In genomic region chr2:176123483-176123843, GRCh38 we compare ENCODE assay signal across 14 cellular contexts. TPM values are rescaled to one million over a fixed set of nuclear protein-coding genes. Genes with fewer than 3 reads are reported as not detected.
DNase-seq lines count a peak whose midpoint lies in the region; ATAC-seq and TF ChIP-seq lines count a peak whose summit lies in the region.
"Had no signal": no experiment of that assay in that cellular context is flagged by ENCODE, and none has a peak within 500 bp of the region (broad histone marks: within the 10 kb centered on the region; RNA-seq: fewer than 3 reads in every experiment).

No MANE protein-coding gene starts in this region.

- no peaks in the 10 kb centered on the region for H3K79me2 ChIP-seq in trophoblast cell (ENCODE audit: control insufficient read depth, insufficient read depth, low read length, poor library complexity)
- no peaks in the 10 kb centered on the region for H3K79me2 ChIP-seq in MM.1S (ENCODE audit: low read length)

- 9% methylated on average over 16 of the region's 16 CpGs for WGBS in esophagus, 2 donors
- no CpG with 5 or more reads among the region's 16 CpGs for WGBS in trophoblast cell (ENCODE audit: extremely low coverage, insufficient coverage, insufficient read length)

- H3K18ac ChIP-seq in trophoblast cell (ENCODE audit: low read length), result no peak overlapping the region

- H3K9ac ChIP-seq in trophoblast cell (ENCODE audit: low read length), result no peak overlapping the region
- no peak overlapping the region for H3K9ac ChIP-seq in MM.1S (ENCODE audit: low read length)

- H3K36me3 Mint-ChIP-seq in CD4-positive, CD25-positive, alpha-beta regulatory T cell, result peaks cover 3% of the 10 kb centered on the region
- no peaks in the 10 kb centered on the region for H3K36me3 Mint-ChIP-seq in activated CD4-positive, alpha-beta T cell treated with anti-CD3 and anti-CD28 coated beads for 36 hours (ENCODE audit: low read depth)

- H3K14ac ChIP-seq in trophoblast cell (ENCODE audit: low read length), result no peak overlapping the region

- no peak for DNase-seq in CD4-positive, CD25-positive, alpha-beta regulatory T cell
- DNase-seq in MG63 (no peak), trophoblast cell (no peak), AG08395 (ENCODE audit: low spot score) (no peak), MM.1S (no peak)
- DNase-seq in activated CD4-positive, alpha-beta T cell treated with anti-CD3 and anti-CD28 coated beads for 36 hours, result no peak
- DNase-seq: activated naive CD4-positive, alpha-beta T cell treated with anti-CD3 and anti-CD28 coated beads, Interleukin-2, amount 50 U/mL, for 16 hours; HFFc6; mammary epithelial cell; NCI-H187 had no signal

- H2BK12ac ChIP-seq in trophoblast cell (ENCODE audit: low read length), result no peak overlapping the region

- no peak for TF ChIP-seq CTCF in MM.1S (IDR thresholded peaks at IDR 0.05; ENCODE audit: low read length)

- no peak overlapping the region for H2BK5ac ChIP-seq in trophoblast cell (ENCODE audit: low read depth, low read length, poor library complexity)

- H3K27ac Mint-ChIP-seq in CD4-positive, CD25-positive, alpha-beta regulatory T cell, result no peak overlapping the region
- no peak overlapping the region for H3K27ac Mint-ChIP-seq in activated CD4-positive, alpha-beta T cell treated with anti-CD3 and anti-CD28 coated beads for 36 hours
- H3K27ac Mint-ChIP-seq: HFFc6 had no signal

- peaks cover 0 to 7% of the 10 kb centered on the region in 2 experiments for H3K9me3 ChIP-seq in CD4-positive, CD25-positive, alpha-beta regulatory T cell (ENCODE audit: control insufficient read depth in 2 of 2, low read length in 2 of 2)
- H3K9me3 ChIP-seq in MG63, result no peaks in the 10 kb centered on the region
- peaks cover 5 to 7% of the 10 kb centered on the region in 2 donors for H3K9me3 ChIP-seq in esophagus (ENCODE audit: control insufficient read depth in 2 of 2, insufficient read depth in 1 of 2, low read depth in 1 of 2, low read length in 1 of 2)
- H3K9me3 ChIP-seq in trophoblast cell (ENCODE audit: insufficient read depth, low read depth, low read length), result peaks cover 8% of the 10 kb centered on the region
- H3K9me3 ChIP-seq in MM.1S (replicated peaks; ENCODE audit: insufficient read depth, low read length), result no peaks in the 10 kb centered on the region

- no peaks in the 10 kb centered on the region for H3K9me2 ChIP-seq in MM.1S (replicated peaks; ENCODE audit: insufficient read depth, low read length)

- peaks cover 11 to 22% (median 17%) of the 10 kb centered on the region in 4 donors for H3K4me1 Mint-ChIP-seq in CD4-positive, CD25-positive, alpha-beta regulatory T cell
- H3K4me1 Mint-ChIP-seq in activated CD4-positive, alpha-beta T cell treated with anti-CD3 and anti-CD28 coated beads for 36 hours, result peaks cover 19% of the 10 kb centered on the region

- H3F3A ChIP-seq in MM.1S (ENCODE audit: insufficient read depth, low read length), result no peaks in the 10 kb centered on the region

- no peak overlapping the region for H3K27ac ChIP-seq in CD4-positive, CD25-positive, alpha-beta regulatory T cell (ENCODE audit: insufficient read depth, low read length, poor library complexity, severe bottlenecking)
- H3K27ac ChIP-seq in esophagus (ENCODE audit: low read depth in 2 of 2, low read length in 1 of 2) (no peak overlapping the region), trophoblast cell (ENCODE audit: low read depth, low read length) (no peak overlapping the region), MM.1S (ENCODE audit: low read length) (no peak overlapping the region)
- H3K27ac ChIP-seq: epithelial cell of prostate, VCaP had no signal

- peaks cover 80% of the 10 kb centered on the region for H3K27me3 Mint-ChIP-seq in CD4-positive, CD25-positive, alpha-beta regulatory T cell
- peaks cover 73% of the 10 kb centered on the region for H3K27me3 Mint-ChIP-seq in activated CD4-positive, alpha-beta T cell treated with anti-CD3 and anti-CD28 coated beads for 36 hours

- no peak overlapping the region for H4K8ac ChIP-seq in trophoblast cell (ENCODE audit: low read depth, low read length)

- H3K79me1 ChIP-seq in trophoblast cell (ENCODE audit: low read length), result no peaks in the 10 kb centered on the region

- peaks cover 63% of the 10 kb centered on the region for H3K27me3 ChIP-seq in CD4-positive, CD25-positive, alpha-beta regulatory T cell (ENCODE audit: control insufficient read depth, insufficient read depth, low read length)
- H3K27me3 ChIP-seq in MG63 (no peaks in the 10 kb centered on the region), esophagus (ENCODE audit: control insufficient read depth in 1 of 2, insufficient read depth in 2 of 2, low read length in 2 of 2) (peaks cover 11 to 59% of the 10 kb centered on the region in 2 donors), trophoblast cell (ENCODE audit: insufficient read depth, low read length) (peaks cover 77% of the 10 kb centered on the region), MM.1S (replicated peaks; ENCODE audit: insufficient read depth, low read length) (peaks cover 34% of the 10 kb centered on the region)

- intact Hi-C loops in activated CD4-positive, alpha-beta T cell treated with anti-CD3 and anti-CD28 coated beads for 36 hours (cut with DNase I, micrococcal nuclease), result loop anchor here (2.0 to 10.0 kb wide), 4 partner anchors 17 to 1789 kb away; partner anchors contain the start of genes EVX2 (in 2 of the 2), HOXD11 (in 1 of the 2) and SP9 (in 1 of the 2)

- peaks cover 11% of the 10 kb centered on the region for H3K4me1 ChIP-seq in CD4-positive, CD25-positive, alpha-beta regulatory T cell (ENCODE audit: control insufficient read depth, insufficient read depth, low read length, poor library complexity, severe bottlenecking)
- H3K4me1 ChIP-seq in esophagus (ENCODE audit: control insufficient read depth in 2 of 2, insufficient read depth in 2 of 2, low read length in 1 of 2), result peaks cover 0 to 6% of the 10 kb centered on the region in 2 donors
- peaks cover 5 to 9% of the 10 kb centered on the region in 2 experiments for H3K4me1 ChIP-seq in trophoblast cell (ENCODE audit: control insufficient read depth in 1 of 2, insufficient read depth in 2 of 2, low read length in 2 of 2)
- no peaks in the 10 kb centered on the region for H3K4me1 ChIP-seq in MM.1S (ENCODE audit: low read length)

- no peak overlapping the region for H3K4ac ChIP-seq in trophoblast cell (ENCODE audit: low read depth, low read length)

- peaks cover 0 to 13% (median 3%) of the 10 kb centered on the region in 7 donors for H3K9me3 Mint-ChIP-seq in CD4-positive, CD25-positive, alpha-beta regulatory T cell
- peaks cover 3% of the 10 kb centered on the region for H3K9me3 Mint-ChIP-seq in activated CD4-positive, alpha-beta T cell treated with anti-CD3 and anti-CD28 coated beads for 36 hours (ENCODE audit: low read depth)
- H3K9me3 Mint-ChIP-seq: HFFc6 had no signal

- H3K4me2 ChIP-seq in trophoblast cell (ENCODE audit: low read length) (peak overlapping the region; percentile 80), MM.1S (ENCODE audit: low read depth, low read length) (no peak overlapping the region)

- H4K20me1 ChIP-seq in MM.1S (ENCODE audit: insufficient read depth, low read length), result no peaks in the 10 kb centered on the region

- H3K4me3 Mint-ChIP-seq in CD4-positive, CD25-positive, alpha-beta regulatory T cell, result peak overlapping the region; percentile 15 to 61 (median 40)
- no peak overlapping the region for H3K4me3 Mint-ChIP-seq in activated CD4-positive, alpha-beta T cell treated with anti-CD3 and anti-CD28 coated beads for 36 hours
- H3K4me3 Mint-ChIP-seq: HFFc6 had no signal

- no peaks in the 10 kb centered on the region for H3K36me3 ChIP-seq in CD4-positive, CD25-positive, alpha-beta regulatory T cell (ENCODE audit: control insufficient read depth, insufficient read depth, low read length)
- H3K36me3 ChIP-seq in MG63 (no peaks in the 10 kb centered on the region), esophagus (ENCODE audit: control insufficient read depth in 2 of 2, insufficient read depth in 2 of 2, low read length in 1 of 2) (no peaks in the 10 kb centered on the region), trophoblast cell (ENCODE audit: control insufficient read depth in 1 of 2, insufficient read depth in 2 of 2, low read length in 2 of 2) (no peaks in the 10 kb centered on the region), MM.1S (replicated peaks; ENCODE audit: insufficient read depth, low read length) (no peaks in the 10 kb centered on the region)

- H3K23ac ChIP-seq in trophoblast cell (ENCODE audit: low read length), result no peak overlapping the region

- ATAC-seq in CD4-positive, CD25-positive, alpha-beta regulatory T cell (ENCODE audit: low read depth in 2 of 2), result no peak
- no peak for ATAC-seq in GM18873 (IDR thresholded peaks at IDR 0.05; ENCODE audit: low FRiP score, unreplicated experiment)
- ATAC-seq in activated CD4-positive, alpha-beta T cell treated with anti-CD3 and anti-CD28 coated beads for 36 hours, result no peak

- POLR2A ChIA-PET in activated CD4-positive, alpha-beta T cell treated with anti-CD3 and anti-CD28 coated beads for 36 hours (lab: Charles Lee), result no interaction called here

- no peak overlapping the region for H2BK120ac ChIP-seq in trophoblast cell (ENCODE audit: insufficient read depth, low read length, poor library complexity)

- no peak overlapping the region for H2AK5ac ChIP-seq in trophoblast cell (ENCODE audit: low read length)

- CTCF ChIA-PET in activated CD4-positive, alpha-beta T cell treated with anti-CD3 and anti-CD28 coated beads for 36 hours (lab: Charles Lee), result interaction anchor here (0.6 kb wide), 1 partner anchor 526 kb away, joined by 3 read pairs; no protein-coding TSS in a partner anchor

- H4K91ac ChIP-seq in trophoblast cell (ENCODE audit: low read depth, low read length), result no peak overlapping the region

- no peak overlapping the region for H2AFZ ChIP-seq in trophoblast cell (ENCODE audit: insufficient read depth, low read length, poor library complexity)
- H2AFZ ChIP-seq in MM.1S (ENCODE audit: low read length), result no peak overlapping the region

- no peak overlapping the region for H3K4me3 ChIP-seq in CD4-positive, CD25-positive, alpha-beta regulatory T cell (ENCODE audit: low read depth, low read length)
- H3K4me3 ChIP-seq in MG63 (peak overlapping the region; percentile 48), esophagus (ENCODE audit: low read depth in 1 of 2, low read length in 2 of 2) (peak overlapping the region; percentile 34 to 36), trophoblast cell (ENCODE audit: low read depth, low read length) (peak overlapping the region; percentile 37), MM.1S (ENCODE audit: low read length) (no peak overlapping the region)

- no peak overlapping the region for H4K12ac ChIP-seq in trophoblast cell (ENCODE audit: low read depth, low read length)

RNA-seq across cellular contexts. Expression of gene HOXD9, which starts 0.9 kb away (rescaled TPM):
- not detected for total RNA-seq in CD4-positive, CD25-positive, alpha-beta regulatory T cell
- polyA plus RNA-seq in CD4-positive, CD25-positive, alpha-beta regulatory T cell, result not detected
- total RNA-seq in MG63 (2014; rRNA removed; shearing (Covaris generic); ENCODE audit: low replicate concordance), result 0.16 and 2.3 TPM in 2 replicates
- 1 to 10 TPM in 1 of 2 donors, under 1 TPM in 1; 0.99 to 2.4 TPM for polyA plus RNA-seq in esophagus
- 0.23 and 0.49 TPM in 2 replicates for polyA plus RNA-seq in trophoblast cell (2013)
- total RNA-seq in activated CD4-positive, alpha-beta T cell treated with anti-CD3 and anti-CD28 coated beads for 36 hours, result not detected
- total RNA-seq: mammary epithelial cell had no signal
- polyA plus RNA-seq: mammary epithelial cell had no signal

RNA-seq across cellular contexts. Expression of gene HOXD8, which starts 6.0 kb away (rescaled TPM):
- not detected for total RNA-seq in CD4-positive, CD25-positive, alpha-beta regulatory T cell
- polyA plus RNA-seq in CD4-positive, CD25-positive, alpha-beta regulatory T cell, result not detected
- 13.4 and 15.5 TPM in 2 replicates for total RNA-seq in MG63 (2014; rRNA removed; shearing (Covaris generic); ENCODE audit: low replicate concordance)
- 1 to 10 TPM; 1.0 to 1.3 TPM for polyA plus RNA-seq in esophagus
- 0.06 and 0.08 TPM in 2 replicates for polyA plus RNA-seq in trophoblast cell (2013)
- not detected for total RNA-seq in activated CD4-positive, alpha-beta T cell treated with anti-CD3 and anti-CD28 coated beads for 36 hours
- polyA plus RNA-seq: mammary epithelial cell had no signal

RNA-seq across cellular contexts. Expression of gene HOXD10, which starts 6.9 kb away (rescaled TPM):
- not detected for total RNA-seq in CD4-positive, CD25-positive, alpha-beta regulatory T cell
- polyA plus RNA-seq in CD4-positive, CD25-positive, alpha-beta regulatory T cell, result not detected
- total RNA-seq in MG63 (2014; rRNA removed; shearing (Covaris generic); ENCODE audit: low replicate concordance), result 3.8 and 4.8 TPM in 2 replicates
- polyA plus RNA-seq in esophagus, result under 1 TPM; 0.18 to 0.31 TPM
- polyA plus RNA-seq in trophoblast cell (2013), result 1.4 and 1.6 TPM in 2 replicates
- total RNA-seq in activated CD4-positive, alpha-beta T cell treated with anti-CD3 and anti-CD28 coated beads for 36 hours, result not detected
- total RNA-seq: mammary epithelial cell had no signal
- polyA plus RNA-seq: mammary epithelial cell had no signal

RNA-seq across cellular contexts. Expression of gene HOXD11, which starts 16.4 kb away (rescaled TPM):
- total RNA-seq in CD4-positive, CD25-positive, alpha-beta regulatory T cell, result not detected
- polyA plus RNA-seq in CD4-positive, CD25-positive, alpha-beta regulatory T cell, result not detected
- total RNA-seq in MG63 (2014; rRNA removed; shearing (Covaris generic); ENCODE audit: low replicate concordance), result 3.6 and 9.7 TPM in 2 replicates
- polyA plus RNA-seq in esophagus, result under 1 TPM in 1 of 2 donors, not detected in 1; 0.08 TPM
- polyA plus RNA-seq in trophoblast cell (2013), result 2.7 and 3.3 TPM in 2 replicates
- not detected for total RNA-seq in activated CD4-positive, alpha-beta T cell treated with anti-CD3 and anti-CD28 coated beads for 36 hours
- total RNA-seq: mammary epithelial cell had no signal
- polyA plus RNA-seq: mammary epithelial cell had no signal

RNA-seq across cellular contexts. Expression of gene HOXD12, which starts 23.9 kb away (rescaled TPM):
- total RNA-seq in CD4-positive, CD25-positive, alpha-beta regulatory T cell, result not detected
- not detected for polyA plus RNA-seq in CD4-positive, CD25-positive, alpha-beta regulatory T cell
- not detected in 2 replicates for total RNA-seq in MG63 (2014; rRNA removed; shearing (Covaris generic); ENCODE audit: low replicate concordance)
- polyA plus RNA-seq in esophagus, result not detected
- polyA plus RNA-seq in trophoblast cell (2013), result 0.06 and 0.07 TPM in 2 replicates
- not detected for total RNA-seq in activated CD4-positive, alpha-beta T cell treated with anti-CD3 and anti-CD28 coated beads for 36 hours
- total RNA-seq: mammary epithelial cell had no signal
- polyA plus RNA-seq: mammary epithelial cell had no signal

Comparison
In these comparisons a context has a peak if more than half of its experiments do, and no peak if none do; other contexts are left out.
1. H3K4me3 ChIP-seq: peak in MG63 (single experiment), esophagus (2 of 2) and trophoblast cell (single experiment); none in CD4-positive, CD25-positive, alpha-beta regulatory T cell (single experiment) and MM.1S (single experiment).
2. RNA of gene HOXD8, which starts 6.0 kb away (total RNA-seq): 13.4 to 15.5 TPM in MG63; not detected in CD4-positive, CD25-positive, alpha-beta regulatory T cell (single experiment) and not detected in activated CD4-positive, alpha-beta T cell treated with anti-CD3 and anti-CD28 coated beads for 36 hours; every median in the first group is over 10 times any median in the second.